ENCODE assay signal across 24 cellular contexts in the genomic region with DNA sequence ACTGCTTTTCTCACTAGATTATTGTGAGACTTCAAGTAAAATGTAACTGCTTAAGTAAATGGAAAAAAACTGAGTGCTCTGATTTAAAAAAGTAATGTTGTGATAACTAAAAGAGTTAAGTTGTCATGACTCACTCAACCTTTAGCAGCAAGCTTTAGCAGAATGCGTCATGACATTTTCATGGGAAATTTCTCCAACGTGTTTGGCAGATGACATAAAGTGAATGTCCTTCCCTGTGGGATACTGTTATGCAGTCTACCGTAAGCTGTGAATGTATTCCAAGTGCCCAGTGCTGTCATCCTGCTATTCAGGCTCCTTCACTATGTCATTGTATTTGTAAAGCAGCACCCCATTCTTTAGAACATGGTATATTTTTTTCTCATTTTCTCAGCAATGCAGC.
"Had no signal": no experiment of that assay in that cellular context is flagged by ENCODE, and none has a peak within 500 bp of the region (broad histone marks: within the 10 kb centered on the region; RNA-seq: fewer than 3 reads in every experiment).

No MANE protein-coding gene starts in this region.

- H3K4me3 Mint-ChIP-seq: activated CD4-positive, alpha-beta T cell treated with anti-CD3 and anti-CD28 coated beads, Interleukin-2, amount 10 ng/mL, durations not matched to agents 24 days and 14 days; activated CD8-positive, alpha-beta memory T cell treated with anti-CD3 and anti-CD28 coated beads, Interleukin-2, amount 10 ng/mL, durations not matched to agents 7 days and 5 days; activated CD8-positive, alpha-beta T cell treated with anti-CD3 and anti-CD28 coated beads for 36 hours; activated naive CD4-positive, alpha-beta T cell treated with anti-CD3 and anti-CD28 coated beads, Interleukin-2, amount 10 ng/mL, durations not matched to agents 7 days and 5 days; naive thymus-derived CD4-positive, alpha-beta T cell; neural progenitor cell; stimulated activated naive B cell treated with anti-CD40 and anti-IgM and Interleukin-4, amounts not matched to agents 10 μg/mL and 1 μg/mL and 100 μg/mL, for 72 hours; type B pancreatic cell had no signal

- H3K27me3 ChIP-seq: foreskin keratinocyte, neural progenitor cell, testis had no signal

- H3K9me3 ChIP-seq: lower lobe of right lung, testis had no signal

- H3K4me1 Mint-ChIP-seq: activated CD4-positive, alpha-beta T cell treated with anti-CD3 and anti-CD28 coated beads, Interleukin-2, amount 10 ng/mL, durations not matched to agents 24 days and 14 days; activated CD8-positive, alpha-beta memory T cell treated with anti-CD3 and anti-CD28 coated beads, Interleukin-2, amount 10 ng/mL, durations not matched to agents 7 days and 5 days; activated naive CD4-positive, alpha-beta T cell treated with anti-CD3 and anti-CD28 coated beads, Interleukin-2, amount 10 ng/mL, durations not matched to agents 7 days and 5 days; naive thymus-derived CD4-positive, alpha-beta T cell; neural progenitor cell; stimulated activated naive B cell treated with anti-CD40 and anti-IgM and Interleukin-4, amounts not matched to agents 10 μg/mL and 1 μg/mL and 100 μg/mL, for 72 hours had no signal

- H3K27ac Mint-ChIP-seq: activated CD4-positive, alpha-beta T cell treated with anti-CD3 and anti-CD28 coated beads, Interleukin-2, amount 10 ng/mL, durations not matched to agents 24 days and 14 days; activated CD8-positive, alpha-beta memory T cell treated with anti-CD3 and anti-CD28 coated beads, Interleukin-2, amount 10 ng/mL, durations not matched to agents 7 days and 5 days; activated CD8-positive, alpha-beta T cell treated with anti-CD3 and anti-CD28 coated beads for 36 hours; activated naive CD4-positive, alpha-beta T cell treated with anti-CD3 and anti-CD28 coated beads, Interleukin-2, amount 10 ng/mL, durations not matched to agents 7 days and 5 days; naive thymus-derived CD4-positive, alpha-beta T cell; neural progenitor cell; stimulated activated naive B cell treated with anti-CD40 and anti-IgM and Interleukin-4, amounts not matched to agents 10 μg/mL and 1 μg/mL and 100 μg/mL, for 72 hours; type B pancreatic cell had no signal

- H3K27me3 Mint-ChIP-seq: activated CD4-positive, alpha-beta T cell treated with anti-CD3 and anti-CD28 coated beads, Interleukin-2, amount 10 ng/mL, durations not matched to agents 24 days and 14 days; activated CD8-positive, alpha-beta memory T cell treated with anti-CD3 and anti-CD28 coated beads, Interleukin-2, amount 10 ng/mL, durations not matched to agents 7 days and 5 days; activated CD8-positive, alpha-beta T cell treated with anti-CD3 and anti-CD28 coated beads for 36 hours; activated naive CD4-positive, alpha-beta T cell treated with anti-CD3 and anti-CD28 coated beads, Interleukin-2, amount 10 ng/mL, durations not matched to agents 7 days and 5 days; naive thymus-derived CD4-positive, alpha-beta T cell; stimulated activated naive B cell treated with anti-CD40 and anti-IgM and Interleukin-4, amounts not matched to agents 10 μg/mL and 1 μg/mL and 100 μg/mL, for 72 hours; type B pancreatic cell had no signal

- ATAC-seq: activated CD4-positive, CD25-positive, alpha-beta regulatory T cell treated with anti-CD3 and anti-CD28 coated beads, Interleukin-2, amount 50 U/mL, for 24 hours; activated CD8-positive, alpha-beta memory T cell treated with anti-CD3 and anti-CD28 coated beads, Interleukin-2, amount 10 ng/mL, durations not matched to agents 7 days and 5 days; activated CD8-positive, alpha-beta T cell treated with anti-CD3 and anti-CD28 coated beads for 36 hours; foreskin keratinocyte; lower lobe of right lung; naive thymus-derived CD4-positive, alpha-beta T cell; sciatic nerve; stimulated activated naive B cell treated with anti-CD40 and anti-IgM and Interleukin-4, amounts not matched to agents 10 μg/mL and 1 μg/mL and 100 μg/mL, for 72 hours had no signal

- H3K9me3 Mint-ChIP-seq: activated CD4-positive, alpha-beta T cell treated with anti-CD3 and anti-CD28 coated beads, Interleukin-2, amount 10 ng/mL, durations not matched to agents 24 days and 14 days; activated CD8-positive, alpha-beta T cell treated with anti-CD3 and anti-CD28 coated beads for 36 hours; activated naive CD4-positive, alpha-beta T cell treated with anti-CD3 and anti-CD28 coated beads, Interleukin-2, amount 10 ng/mL, durations not matched to agents 7 days and 5 days; neural progenitor cell; stimulated activated naive B cell treated with anti-CD40 and anti-IgM and Interleukin-4, amounts not matched to agents 10 μg/mL and 1 μg/mL and 100 μg/mL, for 72 hours; type B pancreatic cell had no signal

- H3K4me1 ChIP-seq: foreskin keratinocyte, lower lobe of right lung, neural progenitor cell, testis had no signal

- H3K36me3 Mint-ChIP-seq: activated CD8-positive, alpha-beta memory T cell treated with anti-CD3 and anti-CD28 coated beads, Interleukin-2, amount 10 ng/mL, durations not matched to agents 7 days and 5 days; activated naive CD4-positive, alpha-beta T cell treated with anti-CD3 and anti-CD28 coated beads, Interleukin-2, amount 10 ng/mL, durations not matched to agents 7 days and 5 days; naive thymus-derived CD4-positive, alpha-beta T cell; neural progenitor cell; stimulated activated naive B cell treated with anti-CD40 and anti-IgM and Interleukin-4, amounts not matched to agents 10 μg/mL and 1 μg/mL and 100 μg/mL, for 72 hours; type B pancreatic cell had no signal

- H3K9ac ChIP-seq: neural progenitor cell had no signal

- H3K4me2 ChIP-seq: neural progenitor cell had no signal

- H3K27ac ChIP-seq: coronary artery, epithelial cell of prostate, foreskin keratinocyte, lower lobe of right lung, neural progenitor cell, testis, VCaP had no signal

- DNase-seq: activated CD4-positive, alpha-beta T cell treated with anti-CD3 and anti-CD28 coated beads, Interleukin-2, amount 10 ng/mL, durations not matched to agents 24 days and 14 days; activated CD8-positive, alpha-beta memory T cell treated with anti-CD3 and anti-CD28 coated beads, Interleukin-2, amount 10 ng/mL, durations not matched to agents 7 days and 5 days; activated CD8-positive, alpha-beta T cell treated with anti-CD3 and anti-CD28 coated beads for 36 hours; activated effector memory CD4-positive, alpha-beta T cell treated with anti-CD3 and anti-CD28 coated beads, Interleukin-2, amount 50 U/mL, for 16 hours; activated naive CD4-positive, alpha-beta T cell treated with anti-CD3 and anti-CD28 coated beads, Interleukin-2, amount 10 ng/mL, durations not matched to agents 7 days and 5 days; activated T-cell treated with anti-CD3 and anti-CD28 coated beads for 4 hours; amygdala; cerebellar nuclear complex; kidney; lower lobe of right lung; naive thymus-derived CD4-positive, alpha-beta T cell; posterior cingulate gyrus; stimulated activated CD4-positive, alpha-beta T cell treated with anti-CD3 and anti-CD28 coated beads, Interleukin-2, amount 100 ng/mL, for 48 hours; stimulated activated CD8-positive, alpha-beta memory T cell treated with anti-CD3 and anti-CD28 coated beads, Interleukin-4, amount 100 ng/mL, for 48 hours; stimulated activated naive B cell treated with anti-CD40 and anti-IgM and Interleukin-4, amounts not matched to agents 10 μg/mL and 1 μg/mL and 100 μg/mL, for 72 hours; testis had no signal

- H3K4me3 ChIP-seq: coronary artery, lower lobe of right lung, neural progenitor cell, testis had no signal

- H3K36me3 ChIP-seq: lower lobe of right lung, neural progenitor cell had no signal

- H2AFZ ChIP-seq: neural progenitor cell had no signal
